1 cellular context compared by ENCODE assay signal in the genomic region with DNA sequence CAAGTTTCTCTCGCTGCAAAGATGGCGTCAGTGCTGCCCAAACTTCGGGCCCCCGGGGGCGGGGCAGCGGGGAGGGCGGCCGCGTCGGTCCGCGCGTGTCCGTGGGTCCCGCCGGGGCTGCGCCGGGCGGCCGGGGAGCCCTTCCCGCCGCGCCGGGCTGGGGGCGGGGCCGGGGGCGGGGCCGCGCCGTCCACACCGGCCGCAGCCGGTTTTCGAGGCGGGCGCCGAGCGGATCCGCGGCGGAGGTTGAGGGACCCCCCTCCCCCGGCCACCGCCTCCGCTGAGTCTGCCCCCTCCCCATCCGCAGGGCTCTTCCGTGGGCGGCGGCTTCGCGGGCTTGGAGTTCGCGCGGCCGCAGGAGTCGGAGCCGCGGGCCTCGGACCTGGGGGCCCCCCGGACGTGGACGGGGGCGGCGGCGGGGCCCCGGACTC.
TF ChIP-seq lines count a peak whose summit lies in the region.

No MANE protein-coding gene starts in this region.

TF ChIP-seq in K562, 482 proteins besides CTCF, POLR2A, EP300 and RAD21 (continues in another document):
- TF ChIP-seq EGR1 (conservative IDR thresholded peaks at IDR 0.05) (peak; percentile 59), CHCHD3 (CRISPR knock-in tag; IDR thresholded peaks at IDR 0.05) (no peak), MAFF (IDR thresholded peaks at IDR 0.05; ENCODE audit: low read length) (no peak), GABPA (tag; conservative IDR thresholded peaks at IDR 0.05; ENCODE audit: low read depth) (peak; percentile 43; the same call in 1 of the 2 replicates), ELF4 (CRISPR knock-in tag; IDR thresholded peaks at IDR 0.05) (no peak), SIN3B (IDR thresholded peaks at IDR 0.05; ENCODE audit: low read depth) (no peak), COPS2 (conservative IDR thresholded peaks at IDR 0.05) (no peak), POLR2AphosphoS5 (IDR thresholded peaks at IDR 0.05; ENCODE audit: control insufficient read depth, insufficient read depth, low read depth, low read length) (no peak; the same call in 1 of the 2 replicates), TARDBP (IDR thresholded peaks at IDR 0.05) (peak; percentile 29; the same call in 1 of the 2 replicates), NUFIP1 (IDR thresholded peaks at IDR 0.05; ENCODE audit: partially characterized antibody) (no peak), SRSF3 (IDR thresholded peaks at IDR 0.05; ENCODE audit: insufficient read depth, low read length) (no peak), CTBP1 (IDR thresholded peaks at IDR 0.05; ENCODE audit: borderline replicate concordance) (no peak), CBX5 (IDR thresholded peaks at IDR 0.05; ENCODE audit: borderline replicate concordance, low read depth) (no peak), ZBED1 (IDR thresholded peaks at IDR 0.05) (no peak), SMARCE1 (IDR thresholded peaks at IDR 0.05) (no peak), ZKSCAN8 (CRISPR knock-in tag; IDR thresholded peaks at IDR 0.05) (no peak), THRAP3 (IDR thresholded peaks at IDR 0.05; ENCODE audit: borderline replicate concordance) (no peak), SMAD4 (CRISPR knock-in tag; conservative IDR thresholded peaks at IDR 0.05) (peak; percentile 71), TAF15 (IDR thresholded peaks at IDR 0.05; ENCODE audit: low read depth, low read length) (no peak), ASH1L (IDR thresholded peaks at IDR 0.05; ENCODE audit: borderline replicate concordance, low read depth, partially characterized antibody) (no peak), ZSCAN32 (CRISPR knock-in tag; IDR thresholded peaks at IDR 0.05) (no peak), DMBX1 (CRISPR knock-in tag; IDR thresholded peaks at IDR 0.05; ENCODE audit: borderline replicate concordance) (no peak), FOSL1 (tag; conservative IDR thresholded peaks at IDR 0.05) (0 out of 2 replicates have a peak, but pooled peaks have one; percentile 1), DACH1 (IDR thresholded peaks at IDR 0.05; ENCODE audit: partially characterized antibody) (no peak), NONO (IDR thresholded peaks at IDR 0.05; ENCODE audit: low read depth in 2 of 2, low read length in 1 of 2) (0 out of 4 replicates have a peak, but pooled peaks of 1 of the 2 experiments have one; percentile 40), ZNF197 (CRISPR knock-in tag; IDR thresholded peaks at IDR 0.05; ENCODE audit: low read depth) (0 out of 2 replicates have a peak, but pooled peaks have one; percentile 11), SAFB (IDR thresholded peaks at IDR 0.05; ENCODE audit: borderline replicate concordance, low read depth, low read length) (peak; percentile 95), YY1 (IDR thresholded peaks at IDR 0.05; ENCODE audit: borderline replicate concordance in 1 of 3, control insufficient read depth in 1 of 3, extremely low read depth in 1 of 3, insufficient read depth in 3 of 3, insufficient read length in 1 of 3, insufficient replicate concordance in 2 of 3, low read depth in 1 of 3, low read length in 2 of 3) (peak in 2 of 3 experiments; percentile 74 to 83), RBM15 (IDR thresholded peaks at IDR 0.05; ENCODE audit: insufficient read depth, low read length) (no peak), CCNT2 (IDR thresholded peaks at IDR 0.05; ENCODE audit: borderline replicate concordance, extremely low read depth, insufficient read length, low read depth, low read length) (peak; percentile 6), YBX1 (IDR thresholded peaks at IDR 0.05) (no peak), RBFOX2 (IDR thresholded peaks at IDR 0.05; ENCODE audit: low read depth, low read length) (no peak), FOS (IDR thresholded peaks at IDR 0.05; ENCODE audit: extremely low read depth, insufficient read length) (no peak), SREBF2 (CRISPR knock-in tag; IDR thresholded peaks at IDR 0.05) (no peak), ZNF766 (CRISPR knock-in tag; conservative IDR thresholded peaks at IDR 0.05) (peak; percentile 80), BRCA1 (IDR thresholded peaks at IDR 0.05) (no peak), BRCA1 (CRISPR knock-in tag; IDR thresholded peaks at IDR 0.05) (no peak), MYC (IDR thresholded peaks at IDR 0.05; ENCODE audit: low read depth, low read length) (no peak), MYC (CRISPR knock-in tag; IDR thresholded peaks at IDR 0.05; ENCODE audit: borderline replicate concordance, low read depth) (no peak), TAF9B (IDR thresholded peaks at IDR 0.05; ENCODE audit: partially characterized antibody) (no peak), GATAD2B (IDR thresholded peaks at IDR 0.05; ENCODE audit: borderline replicate concordance) (peak; percentile 86; the same call in 1 of the 2 replicates), E2F3 (CRISPR knock-in tag; IDR thresholded peaks at IDR 0.05) (no peak)
- TF ChIP-seq, protein P1, sequence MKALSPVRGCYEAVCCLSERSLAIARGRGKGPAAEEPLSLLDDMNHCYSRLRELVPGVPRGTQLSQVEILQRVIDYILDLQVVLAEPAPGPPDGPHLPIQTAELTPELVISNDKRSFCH (CRISPR knock-in tag; IDR thresholded peaks at IDR 0.05), result no peak
- TF ChIP-seq, protein P1 (tag; IDR thresholded peaks at IDR 0.05), result no peak
- TF ChIP-seq, protein P2, sequence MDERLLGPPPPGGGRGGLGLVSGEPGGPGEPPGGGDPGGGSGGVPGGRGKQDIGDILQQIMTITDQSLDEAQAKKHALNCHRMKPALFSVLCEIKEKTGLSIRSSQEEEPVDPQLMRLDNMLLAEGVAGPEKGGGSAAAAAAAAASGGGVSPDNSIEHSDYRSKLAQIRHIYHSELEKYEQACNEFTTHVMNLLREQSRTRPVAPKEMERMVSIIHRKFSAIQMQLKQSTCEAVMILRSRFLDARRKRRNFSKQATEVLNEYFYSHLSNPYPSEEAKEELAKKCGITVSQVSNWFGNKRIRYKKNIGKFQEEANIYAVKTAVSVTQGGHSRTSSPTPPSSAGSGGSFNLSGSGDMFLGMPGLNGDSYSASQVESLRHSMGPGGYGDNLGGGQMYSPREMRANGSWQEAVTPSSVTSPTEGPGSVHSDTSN (CRISPR knock-in tag; IDR thresholded peaks at IDR 0.05; ENCODE audit: low read depth), result no peak
- TF ChIP-seq, protein P2 (tag; conservative IDR thresholded peaks at IDR 0.05; ENCODE audit: low read depth), result no peak
- TF ChIP-seq, protein P3, sequence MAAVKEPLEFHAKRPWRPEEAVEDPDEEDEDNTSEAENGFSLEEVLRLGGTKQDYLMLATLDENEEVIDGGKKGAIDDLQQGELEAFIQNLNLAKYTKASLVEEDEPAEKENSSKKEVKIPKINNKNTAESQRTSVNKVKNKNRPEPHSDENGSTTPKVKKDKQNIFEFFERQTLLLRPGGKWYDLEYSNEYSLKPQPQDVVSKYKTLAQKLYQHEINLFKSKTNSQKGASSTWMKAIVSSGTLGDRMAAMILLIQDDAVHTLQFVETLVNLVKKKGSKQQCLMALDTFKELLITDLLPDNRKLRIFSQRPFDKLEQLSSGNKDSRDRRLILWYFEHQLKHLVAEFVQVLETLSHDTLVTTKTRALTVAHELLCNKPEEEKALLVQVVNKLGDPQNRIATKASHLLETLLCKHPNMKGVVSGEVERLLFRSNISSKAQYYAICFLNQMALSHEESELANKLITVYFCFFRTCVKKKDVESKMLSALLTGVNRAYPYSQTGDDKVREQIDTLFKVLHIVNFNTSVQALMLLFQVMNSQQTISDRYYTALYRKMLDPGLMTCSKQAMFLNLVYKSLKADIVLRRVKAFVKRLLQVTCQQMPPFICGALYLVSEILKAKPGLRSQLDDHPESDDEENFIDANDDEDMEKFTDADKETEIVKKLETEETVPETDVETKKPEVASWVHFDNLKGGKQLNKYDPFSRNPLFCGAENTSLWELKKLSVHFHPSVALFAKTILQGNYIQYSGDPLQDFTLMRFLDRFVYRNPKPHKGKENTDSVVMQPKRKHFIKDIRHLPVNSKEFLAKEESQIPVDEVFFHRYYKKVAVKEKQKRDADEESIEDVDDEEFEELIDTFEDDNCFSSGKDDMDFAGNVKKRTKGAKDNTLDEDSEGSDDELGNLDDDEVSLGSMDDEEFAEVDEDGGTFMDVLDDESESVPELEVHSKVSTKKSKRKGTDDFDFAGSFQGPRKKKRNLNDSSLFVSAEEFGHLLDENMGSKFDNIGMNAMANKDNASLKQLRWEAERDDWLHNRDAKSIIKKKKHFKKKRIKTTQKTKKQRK (IDR thresholded peaks at IDR 0.05; ENCODE audit: borderline replicate concordance, low read depth, low read length), result no peak
- TF ChIP-seq, protein P4, sequence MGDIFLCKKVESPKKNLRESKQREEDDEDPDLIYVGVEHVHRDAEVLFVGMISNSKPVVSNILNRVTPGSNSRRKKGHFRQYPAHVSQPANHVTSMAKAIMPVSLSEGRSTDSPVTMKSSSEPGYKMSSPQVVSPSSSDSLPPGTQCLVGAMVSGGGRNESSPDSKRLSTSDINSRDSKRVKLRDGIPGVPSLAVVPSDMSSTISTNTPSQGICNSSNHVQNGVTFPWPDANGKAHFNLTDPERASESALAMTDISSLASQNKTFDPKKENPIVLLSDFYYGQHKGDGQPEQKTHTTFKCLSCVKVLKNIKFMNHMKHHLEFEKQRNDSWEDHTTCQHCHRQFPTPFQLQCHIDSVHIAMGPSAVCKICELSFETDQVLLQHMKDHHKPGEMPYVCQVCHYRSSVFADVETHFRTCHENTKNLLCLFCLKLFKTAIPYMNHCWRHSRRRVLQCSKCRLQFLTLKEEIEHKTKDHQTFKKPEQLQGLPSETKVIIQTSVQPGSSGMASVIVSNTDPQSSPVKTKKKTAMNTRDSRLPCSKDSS (IDR thresholded peaks at IDR 0.05; ENCODE audit: low read depth, partially characterized antibody), result no peak
- TF ChIP-seq, protein P5, sequence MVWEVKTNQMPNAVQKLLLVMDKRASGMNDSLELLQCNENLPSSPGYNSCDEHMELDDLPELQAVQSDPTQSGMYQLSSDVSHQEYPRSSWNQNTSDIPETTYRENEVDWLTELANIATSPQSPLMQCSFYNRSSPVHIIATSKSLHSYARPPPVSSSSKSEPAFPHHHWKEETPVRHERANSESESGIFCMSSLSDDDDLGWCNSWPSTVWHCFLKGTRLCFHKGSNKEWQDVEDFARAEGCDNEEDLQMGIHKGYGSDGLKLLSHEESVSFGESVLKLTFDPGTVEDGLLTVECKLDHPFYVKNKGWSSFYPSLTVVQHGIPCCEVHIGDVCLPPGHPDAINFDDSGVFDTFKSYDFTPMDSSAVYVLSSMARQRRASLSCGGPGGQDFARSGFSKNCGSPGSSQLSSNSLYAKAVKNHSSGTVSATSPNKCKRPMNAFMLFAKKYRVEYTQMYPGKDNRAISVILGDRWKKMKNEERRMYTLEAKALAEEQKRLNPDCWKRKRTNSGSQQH (CRISPR knock-in tag; IDR thresholded peaks at IDR 0.05), result no peak
- TF ChIP-seq, protein P6, sequence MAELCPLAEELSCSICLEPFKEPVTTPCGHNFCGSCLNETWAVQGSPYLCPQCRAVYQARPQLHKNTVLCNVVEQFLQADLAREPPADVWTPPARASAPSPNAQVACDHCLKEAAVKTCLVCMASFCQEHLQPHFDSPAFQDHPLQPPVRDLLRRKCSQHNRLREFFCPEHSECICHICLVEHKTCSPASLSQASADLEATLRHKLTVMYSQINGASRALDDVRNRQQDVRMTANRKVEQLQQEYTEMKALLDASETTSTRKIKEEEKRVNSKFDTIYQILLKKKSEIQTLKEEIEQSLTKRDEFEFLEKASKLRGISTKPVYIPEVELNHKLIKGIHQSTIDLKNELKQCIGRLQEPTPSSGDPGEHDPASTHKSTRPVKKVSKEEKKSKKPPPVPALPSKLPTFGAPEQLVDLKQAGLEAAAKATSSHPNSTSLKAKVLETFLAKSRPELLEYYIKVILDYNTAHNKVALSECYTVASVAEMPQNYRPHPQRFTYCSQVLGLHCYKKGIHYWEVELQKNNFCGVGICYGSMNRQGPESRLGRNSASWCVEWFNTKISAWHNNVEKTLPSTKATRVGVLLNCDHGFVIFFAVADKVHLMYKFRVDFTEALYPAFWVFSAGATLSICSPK (IDR thresholded peaks at IDR 0.05; ENCODE audit: borderline replicate concordance), result no peak
- TF ChIP-seq, protein P7, sequence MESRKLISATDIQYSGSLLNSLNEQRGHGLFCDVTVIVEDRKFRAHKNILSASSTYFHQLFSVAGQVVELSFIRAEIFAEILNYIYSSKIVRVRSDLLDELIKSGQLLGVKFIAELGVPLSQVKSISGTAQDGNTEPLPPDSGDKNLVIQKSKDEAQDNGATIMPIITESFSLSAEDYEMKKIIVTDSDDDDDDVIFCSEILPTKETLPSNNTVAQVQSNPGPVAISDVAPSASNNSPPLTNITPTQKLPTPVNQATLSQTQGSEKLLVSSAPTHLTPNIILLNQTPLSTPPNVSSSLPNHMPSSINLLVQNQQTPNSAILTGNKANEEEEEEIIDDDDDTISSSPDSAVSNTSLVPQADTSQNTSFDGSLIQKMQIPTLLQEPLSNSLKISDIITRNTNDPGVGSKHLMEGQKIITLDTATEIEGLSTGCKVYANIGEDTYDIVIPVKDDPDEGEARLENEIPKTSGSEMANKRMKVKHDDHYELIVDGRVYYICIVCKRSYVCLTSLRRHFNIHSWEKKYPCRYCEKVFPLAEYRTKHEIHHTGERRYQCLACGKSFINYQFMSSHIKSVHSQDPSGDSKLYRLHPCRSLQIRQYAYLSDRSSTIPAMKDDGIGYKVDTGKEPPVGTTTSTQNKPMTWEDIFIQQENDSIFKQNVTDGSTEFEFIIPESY (CRISPR knock-in tag; IDR thresholded peaks at IDR 0.05), result no peak
- TF ChIP-seq, protein P8, sequence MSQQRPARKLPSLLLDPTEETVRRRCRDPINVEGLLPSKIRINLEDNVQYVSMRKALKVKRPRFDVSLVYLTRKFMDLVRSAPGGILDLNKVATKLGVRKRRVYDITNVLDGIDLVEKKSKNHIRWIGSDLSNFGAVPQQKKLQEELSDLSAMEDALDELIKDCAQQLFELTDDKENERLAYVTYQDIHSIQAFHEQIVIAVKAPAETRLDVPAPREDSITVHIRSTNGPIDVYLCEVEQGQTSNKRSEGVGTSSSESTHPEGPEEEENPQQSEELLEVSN (IDR thresholded peaks at IDR 0.05; ENCODE audit: borderline replicate concordance in 1 of 2, extremely low read depth in 1 of 2, insufficient read depth in 1 of 2, insufficient read length in 1 of 2, low read depth in 1 of 2, low read length in 1 of 2, poor library complexity in 1 of 2, severe bottlenecking in 1 of 2), result peak in 1 of 2 experiments; percentile 39
- TF ChIP-seq, protein P9, sequence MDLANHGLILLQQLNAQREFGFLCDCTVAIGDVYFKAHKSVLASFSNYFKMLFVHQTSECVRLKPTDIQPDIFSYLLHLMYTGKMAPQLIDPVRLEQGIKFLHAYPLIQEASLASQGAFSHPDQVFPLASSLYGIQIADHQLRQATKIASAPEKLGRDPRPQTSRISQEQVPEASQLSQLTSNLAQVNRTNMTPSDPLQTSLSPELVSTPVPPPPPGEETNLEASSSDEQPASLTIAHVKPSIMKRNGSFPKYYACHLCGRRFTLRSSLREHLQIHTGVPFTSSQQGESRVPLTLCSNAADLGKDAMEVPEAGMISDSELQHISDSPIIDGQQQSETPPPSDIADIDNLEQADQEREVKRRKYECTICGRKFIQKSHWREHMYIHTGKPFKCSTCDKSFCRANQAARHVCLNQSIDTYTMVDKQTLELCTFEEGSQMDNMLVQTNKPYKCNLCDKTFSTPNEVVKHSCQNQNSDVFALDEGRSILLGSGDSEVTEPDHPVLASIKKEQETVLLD (IDR thresholded peaks at IDR 0.05), result no peak
